8 cellular contexts compared by ENCODE assay signal in genomic region chr20:32336918-32337347, GRCh38. TPM values are rescaled to one million over a fixed set of nuclear protein-coding genes. Genes with fewer than 3 reads are reported as not detected.
DNase-seq lines count a peak whose midpoint lies in the region; ATAC-seq and TF ChIP-seq lines count a peak whose summit lies in the region.

No MANE protein-coding gene starts in this region.

- no peak for TF ChIP-seq POLR2A in stomach (IDR thresholded peaks at IDR 0.05)

- H3K4me3 ChIP-seq in SU-DHL-6 (ENCODE audit: insufficient read depth, low read length, poor library complexity, severe bottlenecking) (no peak overlapping the region), stomach (no peak overlapping the region), coronary artery (no peak overlapping the region)

- H3K36me3 ChIP-seq in SU-DHL-6 (ENCODE audit: low read length), result peaks cover 4% of the 10 kb centered on the region; the same call in 1 of the 2 replicates
- H3K36me3 ChIP-seq in stomach, result peaks cover 2 to 23% (median 15%) of the 10 kb centered on the region in 4 donors

- no peaks in the 10 kb centered on the region for H3K9me2 ChIP-seq in SU-DHL-6 (replicated peaks; ENCODE audit: insufficient read depth, low read length)

- H3K79me2 ChIP-seq in SU-DHL-6 (ENCODE audit: insufficient read depth, low read length), result no peaks in the 10 kb centered on the region

- H4K20me1 ChIP-seq in SU-DHL-6 (ENCODE audit: low read depth, low read length), result no peaks in the 10 kb centered on the region

- CTCF ChIA-PET in CD4-positive, alpha-beta T cell (lab: Charles Lee), result interaction anchor here (0.8 to 1.1 kb wide), 2 partner anchors 11 to 21 kb away, joined by 3 read pairs; partner anchors contain the start of gene ASXL1

- H3K4me2 ChIP-seq in SU-DHL-6 (ENCODE audit: low read depth, low read length, poor library complexity, severe bottlenecking), result no peak overlapping the region

- no peak for TF ChIP-seq EP300 in stomach (IDR thresholded peaks at IDR 0.05)

- peaks cover 16 to 54% (median 43%) of the 10 kb centered on the region in 4 donors for H3K4me1 ChIP-seq in stomach

- peaks cover 22% of the 10 kb centered on the region for H3K4me1 Mint-ChIP-seq in CD4-positive, alpha-beta T cell (ENCODE audit: low read depth)

- POLR2A ChIA-PET in CD4-positive, alpha-beta T cell (lab: Charles Lee), result interaction anchor here (1.1 to 1.9 kb wide), 2 partner anchors 21 to 22 kb away, joined by 3 to 6 read pairs; no protein-coding TSS in a partner anchor

- intact Hi-C loops in CD4-positive, alpha-beta T cell (cut with DNase I, micrococcal nuclease), result loop anchor here (1.0 to 5.0 kb wide), 4 partner anchors 100 to 316 kb away; no protein-coding TSS in a partner anchor
- intact Hi-C loops in stomach (cut with DNase I; ENCODE audit: low total_unique reads), result loop anchor here (10.0 kb wide), 1 partner anchor 148 kb away; no protein-coding TSS in a partner anchor

- H3K9ac ChIP-seq in SU-DHL-6 (ENCODE audit: low read length), result no peak overlapping the region

- H3F3A ChIP-seq in SU-DHL-6 (ENCODE audit: insufficient read depth), result no peaks in the 10 kb centered on the region

- peaks cover 15% of the 10 kb centered on the region for H3K36me3 Mint-ChIP-seq in CD4-positive, alpha-beta T cell (ENCODE audit: low read depth)

- H3K9me3 ChIP-seq in CD4-positive, alpha-beta T cell (ENCODE audit: control insufficient read depth, low read length), result no peaks in the 10 kb centered on the region
- no peaks in the 10 kb centered on the region for H3K9me3 ChIP-seq in SU-DHL-6 (ENCODE audit: insufficient read depth, low read length)
- no peaks in the 10 kb centered on the region for H3K9me3 ChIP-seq in stomach

- no peak overlapping the region for H3K27ac ChIP-seq in CD4-positive, alpha-beta T cell (ENCODE audit: low read depth, low read length)
- H3K27ac ChIP-seq in SU-DHL-6 (ENCODE audit: low read depth, low read length), result no peak overlapping the region
- no peak overlapping the region for H3K27ac ChIP-seq in stomach
- H3K27ac ChIP-seq in coronary artery, result no peak overlapping the region

- no peaks in the 10 kb centered on the region for H3K27me3 Mint-ChIP-seq in CD4-positive, alpha-beta T cell

- H2AFZ ChIP-seq in SU-DHL-6 (ENCODE audit: low read depth, low read length, severe bottlenecking), result no peak overlapping the region

- TF ChIP-seq CTCF in CD4-positive, alpha-beta T cell (IDR thresholded peaks at IDR 0.05), result peak; percentile 64
- TF ChIP-seq CTCF in SU-DHL-6 (IDR thresholded peaks at IDR 0.05; ENCODE audit: insufficient read depth, low read length, poor library complexity, severe bottlenecking), result peak; percentile 39
- TF ChIP-seq CTCF in stomach (IDR thresholded peaks at IDR 0.05), result peak in 5 of 7 experiments; percentile 29 to 60 (median 45)
- TF ChIP-seq CTCF in coronary artery (IDR thresholded peaks at IDR 0.05), result no peak

- H3K27ac Mint-ChIP-seq in CD4-positive, alpha-beta T cell, result peak overlapping the region; percentile 1

- H3K27me3 ChIP-seq in CD4-positive, alpha-beta T cell (ENCODE audit: control insufficient read depth, insufficient read depth, low read length), result no peaks in the 10 kb centered on the region
- H3K27me3 ChIP-seq in SU-DHL-6 (ENCODE audit: low read length), result no peaks in the 10 kb centered on the region
- H3K27me3 ChIP-seq in stomach, result no peaks in the 10 kb centered on the region

- no peak for DNase-seq in CD4-positive, alpha-beta T cell
- peak; percentile 61 for DNase-seq in HuH-7 (ENCODE audit: low spot score)
- DNase-seq in globus pallidus (ENCODE audit: low spot score), result peak; percentile 26
- DNase-seq in stomach, result no peak
- DNase-seq in coronary artery (ENCODE audit: low spot score), result no peak
- DNase-seq in central memory CD4-positive, alpha-beta T cell, result no peak

- H3K9me3 Mint-ChIP-seq in CD4-positive, alpha-beta T cell, result no peaks in the 10 kb centered on the region

- H3K4me3 Mint-ChIP-seq in CD4-positive, alpha-beta T cell, result no peak overlapping the region

- WGBS in stomach, 5 donors, result 9 to 21% (median 14%) methylated on average over 5 of the region's 5 CpGs

- peak; percentile 73 for ATAC-seq in CD4-positive, alpha-beta T cell (ENCODE audit: poor library complexity)
- no peak for ATAC-seq in HG03378 (IDR thresholded peaks at IDR 0.05; ENCODE audit: unreplicated experiment)

RNA-seq across cellular contexts. Expression of gene ASXL1, which starts 21.2 kb away (rescaled TPM):
- total RNA-seq in CD4-positive, alpha-beta T cell, result 100 to 1,000 TPM; 213 to 222 TPM
- 100 to 1,000 TPM in 2 of 5 donors, 10 to 100 TPM in 3; 50.4 to 185 (median 75.5) TPM for total RNA-seq in stomach
- 10 to 100 TPM in 1 of 3 donors, 1 to 10 TPM in 2; 9.0 to 14.2 (median 9.7) TPM for polyA plus RNA-seq in stomach

RNA-seq across cellular contexts. Expression of gene KIF3B, which starts 59.5 kb away (rescaled TPM):
- 1 to 10 TPM; 7.3 TPM for total RNA-seq in CD4-positive, alpha-beta T cell
- total RNA-seq in stomach, result 10 to 100 TPM in 4 of 5 donors, 1 to 10 TPM in 1; 5.3 to 29.1 (median 25.7) TPM
- polyA plus RNA-seq in stomach, result 10 to 100 TPM in 2 of 3 donors, 1 to 10 TPM in 1; 7.7 to 23.5 (median 18.5) TPM

Comparison
In these comparisons a context has a peak if more than half of its experiments do, and no peak if none do; other contexts are left out.
1. DNase-seq: peak in HuH-7 (single experiment) and globus pallidus (single experiment); none in CD4-positive, alpha-beta T cell (0 of 10), stomach (single experiment), coronary artery (single experiment) and central memory CD4-positive, alpha-beta T cell (single experiment).